In the genomic region with DNA sequence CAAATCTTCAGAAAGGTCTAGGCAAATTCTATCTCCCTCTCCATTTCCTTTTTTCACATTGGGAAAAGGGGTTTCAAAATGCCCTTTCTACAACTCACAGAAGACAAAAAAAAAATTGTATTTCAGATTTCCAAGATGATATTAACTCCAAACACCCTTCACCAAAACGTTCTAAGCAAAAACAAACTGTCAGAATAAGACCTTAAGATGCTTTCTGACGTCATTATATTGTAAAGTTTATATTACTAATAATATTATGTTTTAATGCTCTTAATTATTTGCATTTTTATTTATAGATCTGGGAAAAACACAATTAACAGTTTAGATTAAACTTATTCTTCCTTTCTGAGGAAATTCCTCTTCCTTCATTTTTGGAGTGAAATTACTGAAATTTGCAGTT, we compare ENCODE assay signal across 28 cellular contexts.
"Had no signal": no experiment of that assay in that cellular context is flagged by ENCODE, and none has a peak within 500 bp of the region (broad histone marks: within the 10 kb centered on the region; RNA-seq: fewer than 3 reads in every experiment).

No MANE protein-coding gene starts in this region.

- FAIRE-seq: colon, endometrium, endothelial cell of umbilical vein, frontal cortex had no signal

- H3K36me3 ChIP-seq: colonic mucosa, esophagus muscularis mucosa, esophagus squamous epithelium, gastrocnemius medialis, gastroesophageal sphincter, heart left ventricle, heart right ventricle had no signal

- H3K4me3 ChIP-seq: colonic mucosa, coronary artery, dorsolateral prefrontal cortex, esophagus muscularis mucosa, esophagus squamous epithelium, gastrocnemius medialis, gastroesophageal sphincter, heart left ventricle, heart right ventricle had no signal

- H3K9me3 ChIP-seq: colonic mucosa, esophagus muscularis mucosa, esophagus squamous epithelium, gastrocnemius medialis, gastroesophageal sphincter had no signal

- DNase-seq: colonic mucosa; cortex of kidney; dermis blood vessel endothelial cell; dorsolateral prefrontal cortex; effector CD4-positive, alpha-beta T cell; effector CD8-positive, alpha-beta T cell; effector memory CD4-positive, alpha-beta T cell; effector memory CD8-positive, alpha-beta T cell; endodermal cell; erythroblast; esophagus squamous epithelium; foreskin fibroblast; foreskin keratinocyte; foreskin melanocyte; gastrocnemius medialis; glutamatergic neuron; head of caudate nucleus; heart left ventricle; heart right ventricle had no signal

- ATAC-seq: effector memory CD8-positive, alpha-beta T cell; esophagus mucosa; foreskin keratinocyte; gastrocnemius medialis; gastroesophageal sphincter; heart left ventricle; heart right ventricle had no signal

- H3K27me3 ChIP-seq: colonic mucosa, dorsolateral prefrontal cortex, esophagus muscularis mucosa, esophagus squamous epithelium, foreskin keratinocyte, gastrocnemius medialis, gastroesophageal sphincter, heart left ventricle, heart right ventricle had no signal

- H3K4me1 ChIP-seq: colonic mucosa, esophagus muscularis mucosa, esophagus squamous epithelium, foreskin keratinocyte, gastrocnemius medialis, gastroesophageal sphincter, heart left ventricle, heart right ventricle had no signal

- H3K27ac ChIP-seq: colonic mucosa, coronary artery, dorsolateral prefrontal cortex, epithelial cell of prostate, esophagus muscularis mucosa, esophagus squamous epithelium, foreskin keratinocyte, gastrocnemius medialis, gastroesophageal sphincter, heart left ventricle, heart right ventricle had no signal
